ENCODE assay signal across 23 cellular contexts in the genomic region with DNA sequence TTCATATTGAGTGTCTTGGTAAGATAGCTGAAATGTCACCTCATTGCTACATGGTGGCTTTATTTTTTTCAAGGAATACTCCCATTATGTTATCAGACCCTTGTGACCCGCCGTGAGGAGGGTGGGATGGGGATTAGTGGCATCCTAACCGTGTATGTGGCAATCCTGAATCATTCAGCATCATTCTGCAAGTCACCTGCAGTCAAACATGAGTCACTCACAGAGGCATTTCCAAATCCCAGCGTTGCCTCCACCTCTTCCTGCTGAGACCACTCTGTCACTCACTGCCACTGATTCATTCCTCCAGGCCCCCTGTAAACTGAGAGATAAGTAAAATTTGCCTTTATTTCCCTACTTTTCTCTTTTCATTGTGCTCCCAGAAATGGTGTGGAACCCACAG.
"Had no signal": no experiment of that assay in that cellular context is flagged by ENCODE, and none has a peak within 500 bp of the region (broad histone marks: within the 10 kb centered on the region; RNA-seq: fewer than 3 reads in every experiment).

No MANE protein-coding gene starts in this region.

- H3K4me3 ChIP-seq: colonic mucosa, gastrocnemius medialis, lower lobe of right lung, neural progenitor cell, stomach, suprapubic skin, tibial nerve had no signal

- H3K9me3 ChIP-seq: colonic mucosa, gastrocnemius medialis, lower lobe of right lung, stomach, suprapubic skin had no signal

- ATAC-seq: activated T-cell treated with anti-CD3 and anti-CD28 coated beads, Interleukin-2, amount 50 U/mL, for 4 hours; gastrocnemius medialis; left lobe of liver; lower lobe of right lung; naive thymus-derived CD4-positive, alpha-beta T cell; sciatic nerve; stimulated activated effector memory CD8-positive, alpha-beta T cell treated with anti-CD3 and anti-CD28 coated beads, Interleukin-12 subunit alpha, Interleukin-12 subunit beta, amount 100 ng/mL, for 72 hours; T-helper 17 cell had no signal

- H3K27me3 ChIP-seq: colonic mucosa, gastrocnemius medialis, neural progenitor cell, stomach, suprapubic skin, tibial nerve had no signal

- DNase-seq: activated B cell treated with CpG ODN at 0.5 μM for 24 hours; activated CD4-positive, alpha-beta T cell treated with anti-CD3 and anti-CD28 coated beads for 4 hours; activated CD4-positive, alpha-beta T cell treated with anti-CD3 and anti-CD28 coated beads, Interleukin-2, amount 50 U/mL, for 48 hours; activated CD8-positive, alpha-beta memory T cell treated with anti-CD3 and anti-CD28 coated beads, Interleukin-2, amount 50 U/mL, for 48 hours; activated naive CD4-positive, alpha-beta T cell; activated naive CD8-positive, alpha-beta T cell treated with anti-CD3 and anti-CD28 coated beads for 36 hours; activated T-cell treated with anti-CD3 and anti-CD28 coated beads, Interleukin-2, amount 50 U/mL, for 4 hours; colonic mucosa; gastrocnemius medialis; hippocampal formation; lower lobe of right lung; naive thymus-derived CD4-positive, alpha-beta T cell; posterior cingulate gyrus; small intestine; stimulated activated CD4-positive, alpha-beta T cell treated with anti-CD3 and anti-CD28 coated beads, Interleukin-2, amount 100 ng/mL, for 24 hours; stomach; T-helper 17 cell had no signal

- H3K4me1 ChIP-seq: colonic mucosa, gastrocnemius medialis, lower lobe of right lung, suprapubic skin, tibial nerve had no signal

- H3K36me3 ChIP-seq: colonic mucosa, gastrocnemius medialis, lower lobe of right lung, neural progenitor cell, stomach, suprapubic skin, tibial nerve had no signal

- H3K27ac ChIP-seq: colonic mucosa, gastrocnemius medialis, lower lobe of right lung, neural progenitor cell, stomach, suprapubic skin, tibial nerve had no signal
